In genomic region chr11:2460540-2461252, GRCh38 we compare ENCODE assay signal across 25 cellular contexts. TPM values are rescaled to one million over a fixed set of nuclear protein-coding genes. Genes with fewer than 3 reads are reported as not detected.
A peak's percentile ranks its signal among the peaks of the same experiment; 100 is the strongest.
DNase-seq lines count a peak whose midpoint lies in the region; ATAC-seq and TF ChIP-seq lines count a peak whose summit lies in the region.
"Had no signal": no experiment of that assay in that cellular context is flagged by ENCODE, and none has a peak within 500 bp of the region (broad histone marks: within the 10 kb centered on the region; RNA-seq: fewer than 3 reads in every experiment).

No MANE protein-coding gene starts in this region.

- H3K36me3 ChIP-seq in heart right ventricle (no peaks in the 10 kb centered on the region), osteoblast (ENCODE audit: insufficient read depth, low read length) (no peaks in the 10 kb centered on the region), left lung (no peaks in the 10 kb centered on the region)
- H3K36me3 ChIP-seq: esophagus muscularis mucosa, lower lobe of right lung had no signal

- no peak for DNase-seq in stimulated activated naive CD8-positive, alpha-beta T cell treated with anti-CD3 and anti-CD28 coated beads, Interleukin-15, amount 100 ng/mL, for 72 hours
- DNase-seq in stimulated activated naive CD8-positive, alpha-beta T cell treated with anti-CD3 and anti-CD28 coated beads, Interleukin-15, Interleukin-2, amounts not matched to agents 100 U/mL and 50 U/mL, for 24 hours = no peak
- DNase-seq in heart right ventricle = peak in 1 of 2 donors; percentile 5
- peak; percentile 71 for DNase-seq in osteoblast (ENCODE audit: insufficient read length, low spot score, missing footprints)
- DNase-seq in left lung = no peak
- no peak for DNase-seq in NCI-H446 treated with DMSO at 0.1 percent for 48 hours (lab: John Stamatoyannopoulos, UW)
- DNase-seq: activated CD4-positive, alpha-beta T cell treated with anti-CD3 and anti-CD28 coated beads for 1 hour; activated gamma-delta T cell; amniotic stem cell; caudate nucleus; CD4-positive, alpha-beta T cell; DMS153; effector memory CD4-positive, alpha-beta T cell; GDM1; HCEC 1CT; lower lobe of right lung; PC-9; stimulated activated CD4-positive, alpha-beta T cell treated with anti-CD3 and anti-CD28 coated beads, Interleukin-4, amount 100 ng/mL, for 1 hour; substantia nigra; T1000 had no signal

- 63 to 67% methylated on average over 15 of the region's 15 CpGs for WGBS in heart right ventricle, 2 donors

- no peak overlapping the region for H3K4me2 ChIP-seq in osteoblast (ENCODE audit: insufficient read depth, low read length)
- H3K4me2 ChIP-seq: PC-9 had no signal

- H3K79me2 ChIP-seq in osteoblast (ENCODE audit: insufficient read depth, low read length) = no peaks in the 10 kb centered on the region

- H3K9me3 ChIP-seq in heart right ventricle (no peaks in the 10 kb centered on the region), osteoblast (ENCODE audit: low read depth, low read length) (no peaks in the 10 kb centered on the region), left lung (no peaks in the 10 kb centered on the region)
- H3K9me3 ChIP-seq: esophagus muscularis mucosa, lower lobe of right lung had no signal

- TF ChIP-seq CTCF in heart right ventricle (IDR thresholded peaks at IDR 0.05) (no peak), osteoblast (IDR thresholded peaks at IDR 0.05; ENCODE audit: extremely low read depth, low read depth, low read length) (no peak), left lung (IDR thresholded peaks at IDR 0.05) (no peak)

- H3K4me3 ChIP-seq in heart right ventricle (no peak overlapping the region), osteoblast (ENCODE audit: insufficient read depth, low read length) (no peak overlapping the region), left lung (no peak overlapping the region)
- H3K4me3 ChIP-seq: esophagus muscularis mucosa, lower lobe of right lung, PC-9, SK-N-MC, skin epidermis had no signal

- no peak overlapping the region for H2AFZ ChIP-seq in osteoblast (ENCODE audit: low read length)
- H2AFZ ChIP-seq: PC-9 had no signal

- H4K20me1 ChIP-seq in osteoblast (ENCODE audit: insufficient read depth, low read length) = no peaks in the 10 kb centered on the region

- H3K9me3 Mint-ChIP-seq in stimulated activated naive CD8-positive, alpha-beta T cell treated with anti-CD3 and anti-CD28 coated beads, Interleukin-15, amount 100 ng/mL, for 72 hours = no peaks in the 10 kb centered on the region
- H3K9me3 Mint-ChIP-seq: CD4-positive, alpha-beta T cell had no signal

- H3K27ac Mint-ChIP-seq in stimulated activated naive CD8-positive, alpha-beta T cell treated with anti-CD3 and anti-CD28 coated beads, Interleukin-15, amount 100 ng/mL, for 72 hours = no peak overlapping the region
- H3K27ac Mint-ChIP-seq: CD4-positive, alpha-beta T cell had no signal

- intact Hi-C loops in heart right ventricle (cut with DNase I) (loop anchor here in 3 of 10 donors (5.0 kb wide), 3 partner anchors 47 to 853 kb away; partner anchors contain the start of gene KRTAP5-3 (in 1 of the 3)), left lung (cut with DNase I) (no loop called here)

- H3K4me1 ChIP-seq in heart right ventricle = peaks cover 12 to 67% (median 42%) of the 10 kb centered on the region in 9 donors
- no peaks in the 10 kb centered on the region for H3K4me1 ChIP-seq in osteoblast (ENCODE audit: insufficient read depth, low read length)
- H3K4me1 ChIP-seq in left lung = no peaks in the 10 kb centered on the region

- peaks cover 73% of the 10 kb centered on the region for H3K4me1 Mint-ChIP-seq in stimulated activated naive CD8-positive, alpha-beta T cell treated with anti-CD3 and anti-CD28 coated beads, Interleukin-15, amount 100 ng/mL, for 72 hours

- peak; percentile 4 for ATAC-seq in stimulated activated naive CD8-positive, alpha-beta T cell treated with anti-CD3 and anti-CD28 coated beads, Interleukin-15, amount 100 ng/mL, for 72 hours
- no peak for ATAC-seq in stimulated activated naive CD8-positive, alpha-beta T cell treated with anti-CD3 and anti-CD28 coated beads, Interleukin-15, Interleukin-2, amounts not matched to agents 100 U/mL and 50 U/mL, for 24 hours
- ATAC-seq in heart right ventricle (peak in 2 of 8 donors; percentile 1 to 3), left lung (no peak), GM21529 (IDR thresholded peaks at IDR 0.05; ENCODE audit: unreplicated experiment) (no peak)
- ATAC-seq: lower lobe of right lung had no signal

- H3K4me3 Mint-ChIP-seq in stimulated activated naive CD8-positive, alpha-beta T cell treated with anti-CD3 and anti-CD28 coated beads, Interleukin-15, amount 100 ng/mL, for 72 hours = no peak overlapping the region
- H3K4me3 Mint-ChIP-seq: CD4-positive, alpha-beta T cell had no signal

- H3K27ac ChIP-seq in heart right ventricle (peak overlapping the region; percentile 73 to 96 (median 90)), osteoblast (ENCODE audit: low read depth, low read length) (no peak overlapping the region), left lung (no peak overlapping the region)
- H3K27ac ChIP-seq: esophagus muscularis mucosa, lower lobe of right lung, PC-9, SK-N-MC had no signal

- H3K27me3 Mint-ChIP-seq in stimulated activated naive CD8-positive, alpha-beta T cell treated with anti-CD3 and anti-CD28 coated beads, Interleukin-15, amount 100 ng/mL, for 72 hours = no peaks in the 10 kb centered on the region
- H3K27me3 Mint-ChIP-seq: CD4-positive, alpha-beta T cell had no signal

- no peaks in the 10 kb centered on the region for H3K27me3 ChIP-seq in heart right ventricle
- no peaks in the 10 kb centered on the region for H3K27me3 ChIP-seq in osteoblast (ENCODE audit: insufficient read depth, low read length)
- no peaks in the 10 kb centered on the region for H3K27me3 ChIP-seq in left lung

RNA-seq across cellular contexts. Expression of gene KCNQ1, which starts 15.9 kb away (rescaled TPM):
- 10 to 100 TPM; 28.9 to 48.2 (median 36.4) TPM for total RNA-seq in heart right ventricle
- 10 to 100 TPM; 19.9 to 27.6 TPM for polyA plus RNA-seq in heart right ventricle
- total RNA-seq in osteoblast = not detected in 2 replicates
- 10 to 100 TPM; 33.7 to 37.7 TPM for total RNA-seq in left lung
- total RNA-seq: PC-9 had no signal

RNA-seq across cellular contexts. Expression of gene TRPM5, which starts 16.4 kb away (rescaled TPM):
- total RNA-seq in heart right ventricle (not detected), osteoblast (under 0.01 TPM in 1 of 2 replicates, not detected in the other), left lung (not detected)
- not detected for polyA plus RNA-seq in heart right ventricle
- total RNA-seq: esophagus muscularis mucosa, lower lobe of right lung, myocyte, PC-9 had no signal

Comparison
In these comparisons a context has a peak if more than half of its experiments do, and no peak if none do; other contexts are left out.
1. H3K27ac ChIP-seq: peak in heart right ventricle (10 of 10); none in osteoblast (single experiment) and left lung (0 of 2).
2. RNA of gene KCNQ1, which starts 15.9 kb away (total RNA-seq): 33.7 to 37.7 TPM in left lung and 28.9 to 48.2 TPM in heart right ventricle; not detected in osteoblast; every median in the first group is over 10 times any median in the second.